22 cellular contexts compared by ENCODE assay signal in genomic region chr3:35392187-35392586, GRCh38.
"Had no signal": no experiment of that assay in that cellular context is flagged by ENCODE, and none has a peak within 500 bp of the region (broad histone marks: within the 10 kb centered on the region; RNA-seq: fewer than 3 reads in every experiment).

No MANE protein-coding gene starts in this region.

- H3K4me1 ChIP-seq: esophagus squamous epithelium, gastrocnemius medialis, heart right ventricle, left lung, lower lobe of right lung had no signal

- ATAC-seq: esophagus mucosa; gastrocnemius medialis; heart right ventricle; left cardiac atrium; left lung; left ventricle myocardium superior; lower lobe of right lung; naive thymus-derived CD4-positive, alpha-beta T cell had no signal

- H3K4me3 ChIP-seq: coronary artery, dorsolateral prefrontal cortex, esophagus squamous epithelium, gastrocnemius medialis, heart right ventricle, left lung, lower lobe of right lung had no signal

- H3K27me3 ChIP-seq: dorsolateral prefrontal cortex, esophagus squamous epithelium, gastrocnemius medialis, heart right ventricle, left lung had no signal

- H3K27ac ChIP-seq: coronary artery, dorsolateral prefrontal cortex, epithelial cell of prostate, esophagus squamous epithelium, gastrocnemius medialis, heart right ventricle, left lung, lower lobe of right lung had no signal

- H3K4me1 Mint-ChIP-seq: naive thymus-derived CD4-positive, alpha-beta T cell had no signal

- H3K4me3 Mint-ChIP-seq: naive thymus-derived CD4-positive, alpha-beta T cell had no signal

- H3K36me3 ChIP-seq: esophagus squamous epithelium, gastrocnemius medialis, heart right ventricle, left lung, lower lobe of right lung had no signal

- H3K36me3 Mint-ChIP-seq: naive thymus-derived CD4-positive, alpha-beta T cell had no signal

- H3K27ac Mint-ChIP-seq: naive thymus-derived CD4-positive, alpha-beta T cell had no signal

- H3K27me3 Mint-ChIP-seq: naive thymus-derived CD4-positive, alpha-beta T cell had no signal

- DNase-seq: dermis blood vessel endothelial cell; dorsolateral prefrontal cortex; effector CD4-positive, alpha-beta T cell; effector memory CD4-positive, alpha-beta T cell; esophagus squamous epithelium; foreskin fibroblast; foreskin melanocyte; gastrocnemius medialis; glutamatergic neuron; head of caudate nucleus; heart right ventricle; hippocampal formation; left cardiac atrium; left lung; left ventricle myocardium superior; lower lobe of right lung; mesenchymal stem cell; midbrain; naive thymus-derived CD4-positive, alpha-beta T cell had no signal

- H3K9me3 ChIP-seq: gastrocnemius medialis had no signal
